In genomic region chr5:133026664-133027153, GRCh38 we compare ENCODE assay signal across 8 cellular contexts. TPM values are rescaled to one million over a fixed set of nuclear protein-coding genes. Genes with fewer than 3 reads are reported as not detected.
DNase-seq lines count a peak whose midpoint lies in the region; ATAC-seq and TF ChIP-seq lines count a peak whose summit lies in the region.

No MANE protein-coding gene starts in this region.

- POLR2A ChIA-PET in activated naive CD8-positive, alpha-beta T cell treated with anti-CD3 and anti-CD28 coated beads, Interleukin-2, amount 10 ng/mL, durations not matched to agents 7 days and 5 days (lab: Charles Lee) = interaction anchor here (0.6 to 1.4 kb wide), 2 partner anchors 25 to 63 kb away, joined by 3 to 5 read pairs; partner anchors contain the start of genes AFF4 and HSPA4

- peaks cover 12% of the 10 kb centered on the region for H3K4me1 Mint-ChIP-seq in activated naive CD8-positive, alpha-beta T cell treated with anti-CD3 and anti-CD28 coated beads, Interleukin-2, amount 10 ng/mL, durations not matched to agents 7 days and 5 days

- peaks cover 10% of the 10 kb centered on the region for H3K36me3 Mint-ChIP-seq in activated naive CD8-positive, alpha-beta T cell treated with anti-CD3 and anti-CD28 coated beads, Interleukin-2, amount 10 ng/mL, durations not matched to agents 7 days and 5 days

- no peaks in the 10 kb centered on the region for H3K36me3 ChIP-seq in kidney epithelial cell (ENCODE audit: control insufficient read depth, insufficient read depth, low read length)

- DNase-seq in DMS53 treated with DMSO at 0.1 percent for 48 hours (lab: John Stamatoyannopoulos, UW; ENCODE audit: unreplicated experiment) = peak; percentile 73
- DNase-seq in DMS53 (lab: John Stamatoyannopoulos, UW) = no peak
- DNase-seq in activated naive CD8-positive, alpha-beta T cell treated with anti-CD3 and anti-CD28 coated beads, Interleukin-2, amount 10 ng/mL, durations not matched to agents 7 days and 5 days = no peak
- no peak for DNase-seq in kidney epithelial cell (ENCODE audit: low read depth)
- DNase-seq in substantia nigra (lab: John Stamatoyannopoulos, UW) = no peak
- DNase-seq in globus pallidus (ENCODE audit: low spot score) = no peak
- DNase-seq in GM13976 (ENCODE audit: low spot score) = no peak

- H3K27me3 ChIP-seq in kidney epithelial cell (ENCODE audit: control insufficient read depth, insufficient read depth, low read length) = no peaks in the 10 kb centered on the region

- no peak overlapping the region for H3K27ac Mint-ChIP-seq in activated naive CD8-positive, alpha-beta T cell treated with anti-CD3 and anti-CD28 coated beads, Interleukin-2, amount 10 ng/mL, durations not matched to agents 7 days and 5 days

- TF ChIP-seq CTCF in kidney epithelial cell (IDR thresholded peaks at IDR 0.05; ENCODE audit: insufficient read depth, low read length, poor library complexity, severe bottlenecking) (no peak), GM13976 (IDR thresholded peaks at IDR 0.05; ENCODE audit: borderline replicate concordance, control extremely low read depth, extremely low read depth, insufficient read depth, missing control alignments) (no peak)

- in situ Hi-C loops in GM13976 (cut with MboI; ENCODE audit: low sequenced_read_pairs, unreplicated experiment) = no loop called here

- H3K4me3 Mint-ChIP-seq in activated naive CD8-positive, alpha-beta T cell treated with anti-CD3 and anti-CD28 coated beads, Interleukin-2, amount 10 ng/mL, durations not matched to agents 7 days and 5 days = peak overlapping the region; percentile 90

- no peak for ATAC-seq in activated naive CD8-positive, alpha-beta T cell treated with anti-CD3 and anti-CD28 coated beads, Interleukin-2, amount 10 ng/mL, durations not matched to agents 7 days and 5 days (ENCODE audit: low read depth)
- ATAC-seq in HG02852 (IDR thresholded peaks at IDR 0.05; ENCODE audit: unreplicated experiment) = no peak

- H3K27ac ChIP-seq in substantia nigra (ENCODE audit: low read depth, low read length, poor library complexity, severe bottlenecking) = peak overlapping the region; percentile 90

- H3K9me3 Mint-ChIP-seq in activated naive CD8-positive, alpha-beta T cell treated with anti-CD3 and anti-CD28 coated beads, Interleukin-2, amount 10 ng/mL, durations not matched to agents 7 days and 5 days = no peaks in the 10 kb centered on the region

- peak overlapping the region; percentile 69 for H3K4me3 ChIP-seq in kidney epithelial cell (ENCODE audit: low read depth, low read length)

- H3K27me3 Mint-ChIP-seq in activated naive CD8-positive, alpha-beta T cell treated with anti-CD3 and anti-CD28 coated beads, Interleukin-2, amount 10 ng/mL, durations not matched to agents 7 days and 5 days = no peaks in the 10 kb centered on the region

RNA-seq across cellular contexts. Expression of gene ZCCHC10, which starts 0.4 kb away (rescaled TPM):
- total RNA-seq in activated naive CD8-positive, alpha-beta T cell treated with anti-CD3 and anti-CD28 coated beads, Interleukin-2, amount 10 ng/mL, durations not matched to agents 7 days and 5 days = 10 to 100 TPM; 22.8 to 24.5 TPM
- 10.2 and 19.8 TPM in 2 replicates for total RNA-seq in kidney epithelial cell

RNA-seq across cellular contexts. Expression of gene HSPA4, which starts 25.1 kb away (rescaled TPM):
- total RNA-seq in activated naive CD8-positive, alpha-beta T cell treated with anti-CD3 and anti-CD28 coated beads, Interleukin-2, amount 10 ng/mL, durations not matched to agents 7 days and 5 days = 10 to 100 TPM; 78.9 to 83.2 TPM
- 79.6 and 95.9 TPM in 2 replicates for total RNA-seq in kidney epithelial cell
